In genomic region chr9:112750767-112751058, GRCh38 we compare ENCODE assay signal across 7 cellular contexts. TPM values are rescaled to one million over a fixed set of nuclear protein-coding genes. Genes with fewer than 3 reads are reported as not detected.
DNase-seq lines count a peak whose midpoint lies in the region; ATAC-seq and TF ChIP-seq lines count a peak whose summit lies in the region.

No MANE protein-coding gene starts in this region.

- WGBS in upper lobe of left lung, 2 donors: no CpG with 5 or more reads among the region's 50 CpGs

- H3K4me3 ChIP-seq in astrocyte of the spinal cord (ENCODE audit: low read depth, low read length) (peak overlapping the region; percentile 67), upper lobe of left lung (peak overlapping the region; percentile 89 to 99 (median 99))

- H3K27me3 ChIP-seq in upper lobe of left lung: no peaks in the 10 kb centered on the region

- H3K4me1 ChIP-seq in upper lobe of left lung: peaks cover 40 to 51% (median 44%) of the 10 kb centered on the region in 4 donors

- no peak for DNase-seq in astrocyte of the spinal cord (ENCODE audit: low read depth, low spot score)
- no peak for DNase-seq in left colon
- no peak for DNase-seq in upper lobe of left lung
- DNase-seq in NCI-H146 (lab: John Stamatoyannopoulos, UW): no peak
- no peak for DNase-seq in NCI-H69 (lab: John Stamatoyannopoulos, UW)

- intact Hi-C loops in left colon (cut with DNase I, micrococcal nuclease): no loop called here

- no peaks in the 10 kb centered on the region for H3K36me3 ChIP-seq in upper lobe of left lung

- peak overlapping the region; percentile 80 to 96 (median 88) for H3K27ac ChIP-seq in upper lobe of left lung

- no peak for TF ChIP-seq EP300 in upper lobe of left lung (IDR thresholded peaks at IDR 0.05)

- TF ChIP-seq CTCF in astrocyte of the spinal cord (IDR thresholded peaks at IDR 0.05; ENCODE audit: low read depth, low read length): no peak
- TF ChIP-seq CTCF in upper lobe of left lung (IDR thresholded peaks at IDR 0.05): no peak

- in situ Hi-C loops in astrocyte of the spinal cord (cut with HindIII; ENCODE audit: low sequenced_read_pairs): no loop called here

- ATAC-seq in HG02588 (IDR thresholded peaks at IDR 0.05; ENCODE audit: unreplicated experiment) (peak; percentile 37), left colon (peak; percentile 22), upper lobe of left lung (ENCODE audit: low FRiP score in 2 of 2) (peak in 1 of 2 donors; percentile 20), GM21528 (IDR thresholded peaks at IDR 0.05; ENCODE audit: low FRiP score, unreplicated experiment) (no peak)

- no peak for TF ChIP-seq POLR2A in upper lobe of left lung (IDR thresholded peaks at IDR 0.05)

- no peaks in the 10 kb centered on the region for H3K9me3 ChIP-seq in upper lobe of left lung

RNA-seq across cellular contexts. Expression of gene SNX30, which starts 0.2 kb away (rescaled TPM):
- total RNA-seq in left colon: 10 to 100 TPM; 30.7 to 35.3 TPM
- 10 to 100 TPM; 46.9 to 80.1 (median 72.2) TPM for total RNA-seq in upper lobe of left lung

RNA-seq across cellular contexts. Expression of gene INIP, which starts 32.8 kb away (rescaled TPM):
- total RNA-seq in left colon (10 to 100 TPM; 27.3 to 31.9 TPM), upper lobe of left lung (10 to 100 TPM in 5 of 6 donors, 1 to 10 TPM in 1; 6.1 to 35.6 (median 19.3) TPM)
